ENCODE assay signal across 30 cellular contexts in the genomic region with DNA sequence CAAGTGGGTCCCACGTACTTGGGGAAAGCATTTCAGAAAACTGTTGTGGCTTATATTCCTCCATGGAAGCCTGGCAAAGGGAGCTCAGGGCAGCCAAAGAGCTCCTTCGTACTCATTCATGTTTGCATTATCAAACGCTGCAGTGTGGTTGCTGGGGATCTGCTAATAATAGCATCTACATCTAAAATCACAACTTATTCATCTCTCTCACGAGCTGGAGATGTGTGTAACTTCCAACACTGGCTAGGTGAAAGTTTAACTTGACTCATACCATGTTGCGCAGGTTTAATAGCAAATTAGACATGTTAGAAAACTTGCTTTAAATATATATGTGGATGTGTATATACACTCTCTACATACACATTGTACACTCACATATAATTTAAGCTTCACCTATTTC.
A peak's percentile ranks its signal among the peaks of the same experiment; 100 is the strongest.
DNase-seq lines count a peak whose midpoint lies in the region; ATAC-seq, FAIRE-seq and TF ChIP-seq lines count a peak whose summit lies in the region.
"Had no signal": no experiment of that assay in that cellular context is flagged by ENCODE, and none has a peak within 500 bp of the region (broad histone marks: within the 10 kb centered on the region; RNA-seq: fewer than 3 reads in every experiment).

No MANE protein-coding gene starts in this region.

- H3K36me3 ChIP-seq in breast epithelium = no peaks in the 10 kb centered on the region
- H3K36me3 ChIP-seq: right atrium auricular region, spleen, vagina had no signal

- H3K27ac ChIP-seq in breast epithelium = no peak overlapping the region
- H3K27ac ChIP-seq: GM23248, parathyroid adenoma, right atrium auricular region, spleen, vagina had no signal

- intact Hi-C loops in breast epithelium (cut with DNase I; ENCODE audit: low total_unique reads) = no loop called here

- no peak for DNase-seq in D721Med (ENCODE audit: insufficient read length, low spot score)
- no peak for DNase-seq in breast epithelium (ENCODE audit: low spot score in 2 of 2)
- no peak for DNase-seq in glomerular visceral epithelial cell (ENCODE audit: extremely low spot score)
- DNase-seq: activated CD4-positive, alpha-beta T cell treated with anti-CD3 and anti-CD28 coated beads, Interleukin-2, amount 50 U/mL, for 48 hours; activated effector memory CD4-positive, alpha-beta T cell treated with Interleukin-2 at 50 U/mL for 16 hours; activated naive CD8-positive, alpha-beta T cell treated with anti-CD3 and anti-CD28 coated beads, Interleukin-2, amount 50 U/mL, for 24 hours; cerebellar nuclear complex; DMS53; GDM1; GM23248; HFFc6; mucosa of descending colon; NCI-H1105 treated with DMSO at 0.1 percent for 48 hours; NCI-H2029 treated with DMSO at 0.1 percent for 48 hours; NCI-H345; NCI-H774; nephron progenitor cell; spleen; stimulated activated CD4-positive, alpha-beta T cell treated with anti-CD3 and anti-CD28 coated beads, Interleukin-4, amount 100 ng/mL, for 1 hour had no signal

- no peaks in the 10 kb centered on the region for H3K27me3 ChIP-seq in breast epithelium
- H3K27me3 ChIP-seq: right atrium auricular region, spleen, vagina had no signal

- ATAC-seq in GM18498 (IDR thresholded peaks at IDR 0.05; ENCODE audit: unreplicated experiment) (peak; percentile 26), GM19452 (IDR thresholded peaks at IDR 0.05; ENCODE audit: unreplicated experiment) (peak; percentile 28), HG02623 (IDR thresholded peaks at IDR 0.05; ENCODE audit: unreplicated experiment) (peak; percentile 20), HG03460 (IDR thresholded peaks at IDR 0.05; ENCODE audit: unreplicated experiment) (peak; percentile 29)
- no peak for ATAC-seq in activated CD4-positive, CD25-positive, alpha-beta regulatory T cell treated with anti-CD3 and anti-CD28 coated beads, Interleukin-2, amount 50 U/mL, for 24 hours
- ATAC-seq: activated naive CD8-positive, alpha-beta T cell treated with anti-CD3 and anti-CD28 coated beads, Interleukin-2, amount 50 U/mL, for 24 hours; mucosa of descending colon; stimulated activated memory B cell treated with anti-CD40 and anti-IgM and Interleukin-4, amounts not matched to agents 10 μg/mL and 1 μg/mL and 100 μg/mL, for 72 hours had no signal

- no peaks in the 10 kb centered on the region for H3K9me3 ChIP-seq in breast epithelium
- H3K9me3 ChIP-seq: mucosa of descending colon, right atrium auricular region, spleen, vagina had no signal

- no peak for TF ChIP-seq POLR2A in breast epithelium (IDR thresholded peaks at IDR 0.05)

- H3K4me1 ChIP-seq in breast epithelium = no peaks in the 10 kb centered on the region
- H3K4me1 ChIP-seq: parathyroid adenoma, right atrium auricular region, spleen, vagina had no signal

- FAIRE-seq in D721Med (lab: Jason Lieb, UNC) = no peak
- FAIRE-seq: endothelial cell of umbilical vein, keratinocyte had no signal

- TF ChIP-seq CTCF in D721Med (IDR thresholded peaks at IDR 0.05; ENCODE audit: insufficient read depth, missing control alignments) (no peak), breast epithelium (IDR thresholded peaks at IDR 0.05) (no peak)

- no peak overlapping the region for H3K4me3 ChIP-seq in breast epithelium
- H3K4me3 ChIP-seq: GM23248, mucosa of descending colon, right atrium auricular region, spleen, vagina had no signal

Comparison
In these comparisons a context has a peak if more than half of its experiments do, and no peak if none do; other contexts are left out.
1. ATAC-seq: peak in GM18498 (single experiment), GM19452 (single experiment), HG02623 (single experiment) and HG03460 (single experiment); none in activated CD4-positive, CD25-positive, alpha-beta regulatory T cell treated with anti-CD3 and anti-CD28 coated beads, Interleukin-2, amount 50 U/mL, for 24 hours (0 of 2).